ENCODE assay signal across 8 cellular contexts in the genomic region with DNA sequence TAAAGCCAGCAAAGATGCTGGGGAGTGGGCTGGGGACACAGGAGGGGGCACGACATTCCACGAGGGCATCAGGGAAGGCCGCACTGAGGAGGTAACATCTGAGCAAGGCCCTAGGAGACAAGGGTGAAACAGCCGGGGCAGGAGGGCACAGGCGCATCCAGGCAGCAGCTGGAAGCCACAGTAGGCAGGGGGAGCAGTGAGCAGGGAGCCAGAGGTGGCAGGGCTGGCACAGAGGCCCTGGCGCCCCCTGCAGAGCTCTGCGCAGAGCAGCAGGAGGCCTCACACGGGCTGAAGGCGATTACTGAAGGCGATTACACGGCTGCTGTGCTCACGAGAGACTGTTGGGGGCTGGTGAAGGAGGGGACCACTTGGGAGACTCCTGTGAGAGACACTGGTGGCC. TPM values are rescaled to one million over a fixed set of nuclear protein-coding genes. Genes with fewer than 3 reads are reported as not detected.
DNase-seq lines count a peak whose midpoint lies in the region; ATAC-seq lines count a peak whose summit lies in the region.

No MANE protein-coding gene starts in this region.

- H3K4me3 ChIP-seq in HUES6 (ENCODE audit: low read depth, low read length): no peak overlapping the region

- H3K27ac ChIP-seq in HUES6 (ENCODE audit: low read depth, low read length): peak overlapping the region; percentile 67; the same call in 1 of the 2 replicates

- ATAC-seq in memory B cell (ENCODE audit: low read depth) (peak; percentile 65), GM19035 (IDR thresholded peaks at IDR 0.05; ENCODE audit: unreplicated experiment) (no peak), GM19455 (IDR thresholded peaks at IDR 0.05; ENCODE audit: unreplicated experiment) (no peak), GM21423 (IDR thresholded peaks at IDR 0.05; ENCODE audit: unreplicated experiment) (no peak)

- H3K9me3 ChIP-seq in HUES6 (ENCODE audit: control insufficient read depth, insufficient read depth, low read depth, low read length): no peaks in the 10 kb centered on the region

- DNase-seq in Caki2 (ENCODE audit: low read depth) (peak; percentile 35), memory B cell (ENCODE audit: low spot score in 2 of 2) (no peak)
- peak; percentile 33 for DNase-seq in activated CD4-positive, alpha-beta memory T cell treated with anti-CD3 and anti-CD28 coated beads, Interleukin-2, amount 10 ng/mL, durations not matched to agents 7 days and 5 days
- no peak for DNase-seq in activated CD8-positive, alpha-beta memory T cell treated with anti-CD3 and anti-CD28 coated beads, Interleukin-2, amount 50 U/mL, for 4 hours

- in situ Hi-C loops in Caki2 (cut with HindIII; ENCODE audit: low pct_unique_long_range_greater_than_20kb, low sequenced_read_pairs): no loop called here

- H3K4me1 ChIP-seq in HUES6 (ENCODE audit: control insufficient read depth, insufficient read depth, low read length): peaks cover 33% of the 10 kb centered on the region

- H3K36me3 Mint-ChIP-seq in activated CD4-positive, alpha-beta memory T cell treated with anti-CD3 and anti-CD28 coated beads, Interleukin-2, amount 10 ng/mL, durations not matched to agents 7 days and 5 days (ENCODE audit: low read depth): peaks cover 72% of the 10 kb centered on the region
- H3K36me3 Mint-ChIP-seq in memory B cell: peaks cover 30% of the 10 kb centered on the region

- H3K27me3 Mint-ChIP-seq in activated CD4-positive, alpha-beta memory T cell treated with anti-CD3 and anti-CD28 coated beads, Interleukin-2, amount 10 ng/mL, durations not matched to agents 7 days and 5 days: no peaks in the 10 kb centered on the region
- H3K27me3 Mint-ChIP-seq in memory B cell: no peaks in the 10 kb centered on the region

- no peak overlapping the region for H3K4me3 Mint-ChIP-seq in activated CD4-positive, alpha-beta memory T cell treated with anti-CD3 and anti-CD28 coated beads, Interleukin-2, amount 10 ng/mL, durations not matched to agents 7 days and 5 days
- no peak overlapping the region for H3K4me3 Mint-ChIP-seq in memory B cell

- H3K4me1 Mint-ChIP-seq in activated CD4-positive, alpha-beta memory T cell treated with anti-CD3 and anti-CD28 coated beads, Interleukin-2, amount 10 ng/mL, durations not matched to agents 7 days and 5 days: peaks cover 21% of the 10 kb centered on the region
- peaks cover 9% of the 10 kb centered on the region for H3K4me1 Mint-ChIP-seq in memory B cell

- peaks cover 8% of the 10 kb centered on the region for H3K9me3 Mint-ChIP-seq in activated CD4-positive, alpha-beta memory T cell treated with anti-CD3 and anti-CD28 coated beads, Interleukin-2, amount 10 ng/mL, durations not matched to agents 7 days and 5 days
- H3K9me3 Mint-ChIP-seq in memory B cell: no peaks in the 10 kb centered on the region

- no peak overlapping the region for H3K9ac ChIP-seq in HUES6 (ENCODE audit: low read length)

- H3K27ac Mint-ChIP-seq in activated CD4-positive, alpha-beta memory T cell treated with anti-CD3 and anti-CD28 coated beads, Interleukin-2, amount 10 ng/mL, durations not matched to agents 7 days and 5 days: no peak overlapping the region
- peak overlapping the region; percentile 64 for H3K27ac Mint-ChIP-seq in memory B cell

- peaks cover 77% of the 10 kb centered on the region for H3K36me3 ChIP-seq in HUES6 (ENCODE audit: control insufficient read depth, insufficient read depth, low read length)

- CTCF ChIA-PET in activated CD4-positive, alpha-beta memory T cell treated with anti-CD3 and anti-CD28 coated beads, Interleukin-2, amount 10 ng/mL, durations not matched to agents 7 days and 5 days (lab: Charles Lee): interaction anchor here (0.6 to 1.9 kb wide), 15 partner anchors 9 to 265 kb away, joined by 3 to 6 read pairs (median 4); no protein-coding TSS in a partner anchor

- no peaks in the 10 kb centered on the region for H3K27me3 ChIP-seq in HUES6 (ENCODE audit: control insufficient read depth, insufficient read depth, low read length)

- POLR2A ChIA-PET in activated CD4-positive, alpha-beta memory T cell treated with anti-CD3 and anti-CD28 coated beads, Interleukin-2, amount 10 ng/mL, durations not matched to agents 7 days and 5 days (lab: Charles Lee): interaction anchor here (1.6 kb wide), 1 partner anchor 24 kb away, joined by 6 read pairs; no protein-coding TSS in a partner anchor

RNA-seq across cellular contexts. Expression of gene LMAN2, which starts 15.4 kb away (rescaled TPM):
- total RNA-seq in Caki2 (2014; rRNA removed; shearing (Covaris generic); ENCODE audit: low replicate concordance): 602 and 647 TPM in 2 replicates
- 100 to 1,000 TPM; 145 to 149 TPM for total RNA-seq in activated CD4-positive, alpha-beta memory T cell treated with anti-CD3 and anti-CD28 coated beads, Interleukin-2, amount 10 ng/mL, durations not matched to agents 7 days and 5 days

RNA-seq across cellular contexts. Expression of gene RGS14, which starts 21.6 kb away (rescaled TPM):
- total RNA-seq in Caki2 (2014; rRNA removed; shearing (Covaris generic); ENCODE audit: low replicate concordance): 97.6 and 107 TPM in 2 replicates
- total RNA-seq in activated CD4-positive, alpha-beta memory T cell treated with anti-CD3 and anti-CD28 coated beads, Interleukin-2, amount 10 ng/mL, durations not matched to agents 7 days and 5 days: 100 to 1,000 TPM; 103 to 107 TPM

RNA-seq across cellular contexts. Expression of gene MXD3, which starts 24.4 kb away (rescaled TPM):
- total RNA-seq in Caki2 (2014; rRNA removed; shearing (Covaris generic); ENCODE audit: low replicate concordance): 69.8 and 72.2 TPM in 2 replicates
- 10 to 100 TPM; 74.1 to 75.0 TPM for total RNA-seq in activated CD4-positive, alpha-beta memory T cell treated with anti-CD3 and anti-CD28 coated beads, Interleukin-2, amount 10 ng/mL, durations not matched to agents 7 days and 5 days

RNA-seq across cellular contexts. Expression of gene PRELID1, which starts 32.5 kb away (rescaled TPM):
- 459 and 533 TPM in 2 replicates for total RNA-seq in Caki2 (2014; rRNA removed; shearing (Covaris generic); ENCODE audit: low replicate concordance)
- 100 to 1,000 TPM; 153 to 156 TPM for total RNA-seq in activated CD4-positive, alpha-beta memory T cell treated with anti-CD3 and anti-CD28 coated beads, Interleukin-2, amount 10 ng/mL, durations not matched to agents 7 days and 5 days

RNA-seq across cellular contexts. Expression of gene RAB24, which starts 32.6 kb away (rescaled TPM):
- 53.9 and 65.9 TPM in 2 replicates for total RNA-seq in Caki2 (2014; rRNA removed; shearing (Covaris generic); ENCODE audit: low replicate concordance)
- 10 to 100 TPM; 43.0 to 46.6 TPM for total RNA-seq in activated CD4-positive, alpha-beta memory T cell treated with anti-CD3 and anti-CD28 coated beads, Interleukin-2, amount 10 ng/mL, durations not matched to agents 7 days and 5 days

Comparison
In these comparisons a context has a peak if more than half of its experiments do, and no peak if none do; other contexts are left out.
1. DNase-seq: peak in Caki2 (single experiment) and activated CD4-positive, alpha-beta memory T cell treated with anti-CD3 and anti-CD28 coated beads, Interleukin-2, amount 10 ng/mL, durations not matched to agents 7 days and 5 days (single experiment); none in memory B cell (0 of 2) and activated CD8-positive, alpha-beta memory T cell treated with anti-CD3 and anti-CD28 coated beads, Interleukin-2, amount 50 U/mL, for 4 hours (single experiment).